In the genomic region with DNA sequence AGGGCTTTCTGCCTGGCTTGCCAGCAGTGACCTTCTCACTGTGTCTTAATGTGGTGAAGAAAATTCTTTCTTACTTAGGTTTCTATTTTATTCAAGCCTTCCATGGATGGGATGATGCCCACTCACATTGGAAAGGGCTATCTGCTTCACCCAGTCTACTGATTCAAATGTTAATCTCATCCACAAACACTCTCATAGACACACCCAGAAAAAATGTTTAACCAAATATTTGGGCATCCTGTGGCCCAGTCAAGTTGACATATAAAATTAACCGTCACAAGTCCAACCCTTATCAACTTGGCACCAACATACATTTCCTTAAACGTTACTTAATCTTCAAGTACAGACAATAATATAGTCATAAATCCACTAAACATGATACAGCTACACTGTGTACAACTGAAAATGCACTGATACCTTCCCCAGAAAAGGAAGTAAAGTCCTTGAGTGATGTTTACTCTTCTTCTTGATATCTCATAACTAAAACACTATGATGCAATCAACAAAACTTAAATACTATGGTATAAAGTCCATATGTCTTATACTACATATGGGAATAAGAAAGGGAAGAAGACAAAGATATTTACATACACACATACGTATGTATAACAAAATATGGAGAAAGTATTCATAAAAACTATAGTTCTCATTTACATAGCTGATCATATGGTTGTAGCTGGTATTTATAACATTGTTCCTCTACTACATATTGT, we compare ENCODE assay signal across 35 cellular contexts.
"Had no signal": no experiment of that assay in that cellular context is flagged by ENCODE, and none has a peak within 500 bp of the region (broad histone marks: within the 10 kb centered on the region; RNA-seq: fewer than 3 reads in every experiment).

No MANE protein-coding gene starts in this region.

- H3K4me3 ChIP-seq: esophagus squamous epithelium, gastrocnemius medialis, left ventricle myocardium inferior, lung, ovary, skin epidermis, upper lobe of left lung, vagina had no signal

- H3K27me3 ChIP-seq: esophagus squamous epithelium, gastrocnemius medialis, ovary, upper lobe of left lung, vagina had no signal

- FAIRE-seq: astrocyte, islet of Langerhans had no signal

- H3K27ac Mint-ChIP-seq: activated CD4-positive, alpha-beta memory T cell treated with anti-CD3 and anti-CD28 coated beads for 36 hours; activated CD4-positive, alpha-beta T cell treated with anti-CD3 and anti-CD28 coated beads, Interleukin-2, amount 10 ng/mL, durations not matched to agents 24 days and 14 days; activated T-helper 1 cell treated with anti-CD3 and anti-CD28 coated beads, Interleukin-12 subunit alpha, Interleukin-12 subunit beta, Interleukin-2, Interleukin-4 antibody, amounts not matched to agents 30 ng/mL and 10 ng/mL and 1 ng/mL, durations not matched to agents 14 hours and 24 hours and 36 hours; naive thymus-derived CD4-positive, alpha-beta T cell; progenitor cell of endocrine pancreas; stimulated activated memory B cell treated with anti-CD40 and anti-IgM and Interleukin-4, amounts not matched to agents 10 μg/mL and 1 μg/mL and 100 μg/mL, for 72 hours; stimulated activated naive CD8-positive, alpha-beta T cell treated with anti-CD3 and anti-CD28 coated beads, Interleukin-15, amount 100 ng/mL, for 72 hours; T-helper 2 cell treated with Interferon-gamma antibody and Interleukin-4, amounts not matched to agents 5 μg/mL and 100 μg/mL, for 36 hours had no signal

- H3K4me3 Mint-ChIP-seq: activated CD4-positive, alpha-beta memory T cell treated with anti-CD3 and anti-CD28 coated beads for 36 hours; activated CD4-positive, alpha-beta T cell treated with anti-CD3 and anti-CD28 coated beads, Interleukin-2, amount 10 ng/mL, durations not matched to agents 24 days and 14 days; activated T-helper 1 cell treated with anti-CD3 and anti-CD28 coated beads, Interleukin-12 subunit alpha, Interleukin-12 subunit beta, Interleukin-2, Interleukin-4 antibody, amounts not matched to agents 30 ng/mL and 10 ng/mL and 1 ng/mL, durations not matched to agents 14 hours and 24 hours and 36 hours; naive thymus-derived CD4-positive, alpha-beta T cell; stimulated activated memory B cell treated with anti-CD40 and anti-IgM and Interleukin-4, amounts not matched to agents 10 μg/mL and 1 μg/mL and 100 μg/mL, for 72 hours; stimulated activated naive CD8-positive, alpha-beta T cell treated with anti-CD3 and anti-CD28 coated beads, Interleukin-15, amount 100 ng/mL, for 72 hours; T-helper 2 cell treated with Interferon-gamma antibody and Interleukin-4, amounts not matched to agents 5 μg/mL and 100 μg/mL, for 36 hours had no signal

- H3K36me3 Mint-ChIP-seq: activated CD4-positive, alpha-beta memory T cell treated with anti-CD3 and anti-CD28 coated beads for 36 hours; naive thymus-derived CD4-positive, alpha-beta T cell; stimulated activated memory B cell treated with anti-CD40 and anti-IgM and Interleukin-4, amounts not matched to agents 10 μg/mL and 1 μg/mL and 100 μg/mL, for 72 hours had no signal

- DNase-seq: activated CD4-positive, alpha-beta memory T cell treated with anti-CD3 and anti-CD28 coated beads for 36 hours; activated CD4-positive, alpha-beta T cell treated with anti-CD3 and anti-CD28 coated beads, Interleukin-2, amount 10 ng/mL, durations not matched to agents 24 days and 14 days; activated CD8-positive, alpha-beta memory T cell treated with anti-CD3 and anti-CD28 coated beads, Interleukin-2, amount 50 U/mL, for 4 hours; activated gamma-delta T cell; activated naive CD4-positive, alpha-beta T cell treated with anti-CD3 and anti-CD28 coated beads, Interleukin-2, amount 50 U/mL, for 16 hours; activated T-cell treated with anti-CD3 and anti-CD28 coated beads, Interleukin-2, amount 50 U/mL, for 1 hour; amniotic stem cell; caudate nucleus; dermis blood vessel endothelial cell; effector CD4-positive, alpha-beta T cell; esophagus squamous epithelium; gastrocnemius medialis; glutamatergic neuron; left ventricle myocardium inferior; naive thymus-derived CD4-positive, alpha-beta T cell; ovary; stimulated activated CD4-positive, alpha-beta T cell treated with anti-CD3 and anti-CD28 coated beads, Interleukin-1b, Interleukin-23, amount 100 ng/mL, for 48 hours; stimulated activated CD4-positive, alpha-beta T cell treated with anti-CD3 and anti-CD28 coated beads, Interleukin-4, amount 100 ng/mL, for 4 hours; stimulated activated CD8-positive, alpha-beta memory T cell treated with anti-CD3 and anti-CD28 coated beads, Interleukin-4, amount 100 ng/mL, for 48 hours; stimulated activated naive CD8-positive, alpha-beta T cell treated with anti-CD3 and anti-CD28 coated beads, Interleukin-15, amount 100 ng/mL, for 72 hours; substantia nigra; upper lobe of left lung had no signal

- H3K9me3 ChIP-seq: esophagus squamous epithelium, gastrocnemius medialis, ovary, upper lobe of left lung, vagina had no signal

- ATAC-seq: activated CD4-positive, CD25-positive, alpha-beta regulatory T cell treated with anti-CD3 and anti-CD28 coated beads, Interleukin-2, amount 50 U/mL, for 24 hours; gastrocnemius medialis; naive thymus-derived CD4-positive, alpha-beta T cell; sciatic nerve; stimulated activated memory B cell treated with anti-CD40 and anti-IgM and Interleukin-4, amounts not matched to agents 10 μg/mL and 1 μg/mL and 100 μg/mL, for 72 hours; stimulated activated naive CD8-positive, alpha-beta T cell treated with anti-CD3 and anti-CD28 coated beads, Interleukin-15, amount 100 ng/mL, for 72 hours had no signal

- H3K4me1 ChIP-seq: esophagus squamous epithelium, gastrocnemius medialis, left ventricle myocardium inferior, upper lobe of left lung, vagina had no signal

- H3K4me1 Mint-ChIP-seq: activated CD4-positive, alpha-beta T cell treated with anti-CD3 and anti-CD28 coated beads, Interleukin-2, amount 10 ng/mL, durations not matched to agents 24 days and 14 days; naive thymus-derived CD4-positive, alpha-beta T cell; stimulated activated memory B cell treated with anti-CD40 and anti-IgM and Interleukin-4, amounts not matched to agents 10 μg/mL and 1 μg/mL and 100 μg/mL, for 72 hours; stimulated activated naive CD8-positive, alpha-beta T cell treated with anti-CD3 and anti-CD28 coated beads, Interleukin-15, amount 100 ng/mL, for 72 hours had no signal

- H3K27ac ChIP-seq: epithelial cell of prostate, esophagus squamous epithelium, gastrocnemius medialis, left ventricle myocardium inferior, ovary, skin epidermis, upper lobe of left lung, vagina, VCaP had no signal

- H3K36me3 ChIP-seq: esophagus squamous epithelium, gastrocnemius medialis, left ventricle myocardium inferior, ovary, upper lobe of left lung, vagina had no signal

- H3K27me3 Mint-ChIP-seq: activated CD4-positive, alpha-beta memory T cell treated with anti-CD3 and anti-CD28 coated beads for 36 hours; activated CD4-positive, alpha-beta T cell treated with anti-CD3 and anti-CD28 coated beads, Interleukin-2, amount 10 ng/mL, durations not matched to agents 24 days and 14 days; naive thymus-derived CD4-positive, alpha-beta T cell; progenitor cell of endocrine pancreas; stimulated activated memory B cell treated with anti-CD40 and anti-IgM and Interleukin-4, amounts not matched to agents 10 μg/mL and 1 μg/mL and 100 μg/mL, for 72 hours; stimulated activated naive CD8-positive, alpha-beta T cell treated with anti-CD3 and anti-CD28 coated beads, Interleukin-15, amount 100 ng/mL, for 72 hours had no signal
